In the genomic region with DNA sequence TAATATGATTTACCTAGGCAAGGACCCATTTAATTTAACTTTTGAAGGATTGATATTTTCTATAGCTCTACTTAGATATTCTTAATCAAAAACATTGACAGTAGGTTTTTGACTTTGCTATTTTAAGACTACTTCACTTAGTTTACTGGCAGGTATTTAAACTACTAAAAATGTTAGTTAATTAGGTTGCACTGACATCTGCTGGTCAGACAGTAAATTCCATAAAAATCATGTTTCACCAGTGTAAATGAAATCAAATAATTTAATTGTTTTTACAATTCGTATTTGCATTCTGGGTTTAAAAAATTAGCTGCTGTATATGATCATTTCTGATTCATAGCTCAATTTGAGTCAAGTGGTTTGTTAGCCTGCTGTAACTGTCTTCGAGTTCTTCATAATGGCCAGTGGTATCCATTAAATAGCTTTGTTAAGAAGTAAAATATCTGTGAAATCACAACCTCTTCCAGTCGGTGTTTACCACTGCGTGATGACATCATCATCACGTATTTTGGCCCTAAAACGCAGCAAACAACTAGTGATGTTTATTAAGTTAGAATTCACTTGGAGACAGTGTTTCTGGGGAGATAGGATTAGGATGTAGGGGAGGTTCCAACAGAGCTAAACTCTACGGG, we compare ENCODE assay signal across 8 cellular contexts. TPM values are rescaled to one million over a fixed set of nuclear protein-coding genes. Genes with fewer than 3 reads are reported as not detected.
A peak's percentile ranks its signal among the peaks of the same experiment; 100 is the strongest.
DNase-seq lines count a peak whose midpoint lies in the region; ATAC-seq, FAIRE-seq and TF ChIP-seq lines count a peak whose summit lies in the region.

No MANE protein-coding gene starts in this region.

- FAIRE-seq in GM12892 (lab: Jason Lieb, UNC) (peak; percentile 70), pancreas (lab: Jason Lieb, UNC) (peak; percentile 97)

- no peaks in the 10 kb centered on the region for H3K9me3 ChIP-seq in AG04450 (ENCODE audit: control insufficient read depth, insufficient read depth, low read length)
- H3K9me3 ChIP-seq in OCI-LY1 (ENCODE audit: low read length): no peaks in the 10 kb centered on the region
- H3K9me3 ChIP-seq in pancreas: no peaks in the 10 kb centered on the region
- no peaks in the 10 kb centered on the region for H3K9me3 ChIP-seq in thyroid gland

- ATAC-seq in pancreas: peak in 3 of 4 donors; percentile 66 to 75 (median 66)
- no peak for ATAC-seq in GM19452 (IDR thresholded peaks at IDR 0.05; ENCODE audit: unreplicated experiment)

- H3K27ac Mint-ChIP-seq in endothelial cell (ENCODE audit: unreplicated experiment): no peak overlapping the region

- CTCF ChIA-PET in AG04450 (lab: Charles Lee): interaction anchor here (0.6 to 7.4 kb wide), 69 partner anchors 8 to 1091 kb away, joined by 3 to 481 read pairs (median 4); partner anchors contain the start of genes CDC14A, DBT, EXTL2 and GPR88

- H3K9ac ChIP-seq in OCI-LY1 (ENCODE audit: low read length): no peak overlapping the region

- H3K27me3 ChIP-seq in AG04450 (ENCODE audit: control insufficient read depth, insufficient read depth, low read length): no peaks in the 10 kb centered on the region
- no peaks in the 10 kb centered on the region for H3K27me3 ChIP-seq in OCI-LY1 (ENCODE audit: insufficient read depth, low read length)
- H3K27me3 ChIP-seq in pancreas: no peaks in the 10 kb centered on the region
- no peaks in the 10 kb centered on the region for H3K27me3 ChIP-seq in thyroid gland

- H3K9me3 Mint-ChIP-seq in endothelial cell (ENCODE audit: unreplicated experiment): no peaks in the 10 kb centered on the region

- H3K9me2 ChIP-seq in OCI-LY1 (ENCODE audit: low read depth, low read length): no peaks in the 10 kb centered on the region

- H3K4me1 Mint-ChIP-seq in endothelial cell (ENCODE audit: unreplicated experiment): no peaks in the 10 kb centered on the region

- no peaks in the 10 kb centered on the region for H4K20me1 ChIP-seq in OCI-LY1 (ENCODE audit: insufficient read depth, low read length)

- H3K36me3 ChIP-seq in OCI-LY1 (ENCODE audit: insufficient read depth, low read length): no peaks in the 10 kb centered on the region
- no peaks in the 10 kb centered on the region for H3K36me3 ChIP-seq in pancreas
- no peaks in the 10 kb centered on the region for H3K36me3 ChIP-seq in thyroid gland

- H3K4me3 ChIP-seq in AG04450 (ENCODE audit: low read depth, low read length): no peak overlapping the region
- no peak overlapping the region for H3K4me3 ChIP-seq in OCI-LY1 (ENCODE audit: low read depth, low read length, poor library complexity, severe bottlenecking)
- H3K4me3 ChIP-seq in pancreas: no peak overlapping the region
- H3K4me3 ChIP-seq in thyroid gland (replicated peaks in 1 of 3): no peak overlapping the region

- H3F3A ChIP-seq in OCI-LY1 (ENCODE audit: insufficient read depth, low read length): no peaks in the 10 kb centered on the region

- no peak for DNase-seq in AG04450 (ENCODE audit: low read depth, low spot score)
- DNase-seq in GM12892 (ENCODE audit: insufficient read length): no peak
- DNase-seq in endothelial cell (ENCODE audit: low spot score): no peak
- no peak for DNase-seq in pancreas
- DNase-seq in thyroid gland: no peak
- no peak for DNase-seq in activated naive CD4-positive, alpha-beta T cell treated with anti-CD3 and anti-CD28 coated beads, Interleukin-2, amount 50 U/mL, for 16 hours

- H3K27ac ChIP-seq in AG04450 (ENCODE audit: low read depth, low read length) (no peak overlapping the region), OCI-LY1 (ENCODE audit: low read depth, low read length, poor library complexity, severe bottlenecking) (no peak overlapping the region), pancreas (no peak overlapping the region), thyroid gland (no peak overlapping the region)

- H3K36me3 Mint-ChIP-seq in endothelial cell (ENCODE audit: low read depth, unreplicated experiment): no peaks in the 10 kb centered on the region

- H2AFZ ChIP-seq in OCI-LY1 (ENCODE audit: low read length): no peak overlapping the region

- POLR2A ChIA-PET in AG04450 (lab: Yijun Ruan, JAX): interaction anchor here (0.6 to 0.9 kb wide), 2 partner anchors 132 to 1124 kb away, joined by 3 to 4 read pairs; no protein-coding TSS in a partner anchor

- intact Hi-C loops in pancreas (cut with DNase I): loop anchor here in 2 of 3 donors (5.0 to 10.0 kb wide), 3 partner anchors 264 to 1064 kb away; no protein-coding TSS in a partner anchor
- intact Hi-C loops in thyroid gland (cut with DNase I): loop anchor here (10.0 kb wide), 3 partner anchors 264 to 1064 kb away; no protein-coding TSS in a partner anchor

- WGBS in pancreas, 2 donors: 5 to 9% methylated on average over 7 of the region's 7 CpGs
- WGBS in thyroid gland, 2 donors: 11 to 17% methylated on average over 7 of the region's 7 CpGs

- no peaks in the 10 kb centered on the region for H3K27me3 Mint-ChIP-seq in endothelial cell (ENCODE audit: unreplicated experiment)

- TF ChIP-seq CTCF in AG04450 (IDR thresholded peaks at IDR 0.05; ENCODE audit: low read depth, low read length): peak; percentile 68
- peak; percentile 60 for TF ChIP-seq CTCF in OCI-LY1 (IDR thresholded peaks at IDR 0.05; ENCODE audit: low read length)
- TF ChIP-seq CTCF in endothelial cell (IDR thresholded peaks at IDR 0.05; ENCODE audit: unreplicated experiment): peak; percentile 81
- peak; percentile 8 to 51 (median 38) for TF ChIP-seq CTCF in pancreas (IDR thresholded peaks at IDR 0.05)
- peak in 3 of 6 experiments; percentile 66 to 77 (median 74) for TF ChIP-seq CTCF in thyroid gland (IDR thresholded peaks at IDR 0.05)

- H3K4me3 Mint-ChIP-seq in endothelial cell (ENCODE audit: unreplicated experiment): no peak overlapping the region

- TF ChIP-seq POLR2A in GM12892 (IDR thresholded peaks at IDR 0.05; ENCODE audit: low read depth, low read length) (no peak), thyroid gland (IDR thresholded peaks at IDR 0.05) (no peak)

- H3K79me2 ChIP-seq in OCI-LY1 (ENCODE audit: insufficient read depth, low read length): no peaks in the 10 kb centered on the region

- H3K4me2 ChIP-seq in OCI-LY1 (ENCODE audit: low read length): no peak overlapping the region

- H3K4me1 ChIP-seq in OCI-LY1 (ENCODE audit: insufficient read depth, low read length, severe bottlenecking) (no peaks in the 10 kb centered on the region), pancreas (no peaks in the 10 kb centered on the region), thyroid gland (no peaks in the 10 kb centered on the region)

RNA-seq across cellular contexts. Expression of gene EXTL2, which starts 26.2 kb away (rescaled TPM):
- 53.6 and 78.7 TPM in 2 replicates for polyA plus RNA-seq in AG04450 (2011; rRNA removed)
- polyA minus RNA-seq in AG04450 (2011; rRNA and poly(A)+ RNA removed): 13.8 and 29.8 TPM in 2 replicates
- 13.2 TPM for polyA plus RNA-seq in GM12892 (2012; ENCODE audit: missing spikeins)
- 31.5 TPM for total RNA-seq in endothelial cell (ENCODE audit: unreplicated experiment)
- total RNA-seq in pancreas: 1 to 10 TPM; 3.6 to 6.9 (median 5.8) TPM
- 1 to 10 TPM; 6.5 to 8.8 TPM for polyA plus RNA-seq in pancreas
- total RNA-seq in thyroid gland: 10 to 100 TPM; 13.9 to 17.4 (median 17.2) TPM

RNA-seq across cellular contexts. Expression of gene SLC30A7, which starts 27.4 kb away (rescaled TPM):
- polyA plus RNA-seq in AG04450 (2011; rRNA removed) (15.1 and 15.3 TPM in 2 replicates), pancreas (1 to 10 TPM; 2.5 to 4.9 TPM)
- polyA minus RNA-seq in AG04450 (2011; rRNA and poly(A)+ RNA removed): 31.0 and 39.1 TPM in 2 replicates
- 10.9 TPM for polyA plus RNA-seq in GM12892 (2012; ENCODE audit: missing spikeins)
- total RNA-seq in endothelial cell (ENCODE audit: unreplicated experiment) (33.2 TPM), pancreas (10 to 100 TPM; 10.4 to 21.4 (median 14.4) TPM), thyroid gland (10 to 100 TPM; 32.4 to 39.7 (median 36.1) TPM)
